Comparison of ENCODE assay signal across 8 cellular contexts in the genomic region with DNA sequence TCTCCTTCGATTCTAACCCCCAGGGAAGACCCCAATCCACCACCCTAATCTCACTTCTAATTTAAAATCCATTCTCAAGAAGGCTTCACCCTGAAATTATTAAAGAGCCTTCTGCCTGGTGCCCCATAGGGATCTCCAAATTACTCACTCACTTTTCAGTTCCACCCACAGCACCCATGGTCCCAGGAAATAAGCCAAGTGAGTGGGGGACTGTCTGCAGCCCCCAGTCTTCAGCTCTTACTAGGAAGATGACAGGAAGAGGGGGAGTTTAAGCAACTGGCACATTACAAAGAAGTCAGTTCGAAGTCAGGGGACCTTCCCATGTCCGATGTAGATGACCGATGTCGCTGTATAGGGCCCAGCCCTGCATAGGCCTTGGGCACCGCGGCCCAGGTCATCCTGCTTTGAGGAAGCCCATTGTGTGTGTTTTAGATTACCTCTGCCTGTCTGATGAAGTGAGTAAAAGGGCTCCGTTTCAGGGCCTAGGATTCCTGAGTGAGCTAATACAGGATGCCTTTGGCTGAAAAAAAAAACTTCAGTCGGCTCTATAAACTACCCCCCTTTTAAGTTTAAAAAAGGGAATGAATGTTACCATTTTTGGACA. TPM values are rescaled to one million over a fixed set of nuclear protein-coding genes. Genes with fewer than 3 reads are reported as not detected.
DNase-seq lines count a peak whose midpoint lies in the region; ATAC-seq and TF ChIP-seq lines count a peak whose summit lies in the region.

No MANE protein-coding gene starts in this region.

- peak; percentile 0 for ATAC-seq in omental fat pad (ENCODE audit: low FRiP score)
- ATAC-seq in HG03378 (IDR thresholded peaks at IDR 0.05; ENCODE audit: unreplicated experiment): no peak
- no peak for ATAC-seq in HG02981 (IDR thresholded peaks at IDR 0.05; ENCODE audit: unreplicated experiment)

- H3K36me3 Mint-ChIP-seq in endothelial cell (ENCODE audit: low read depth, unreplicated experiment): peaks cover 19% of the 10 kb centered on the region

- CTCF ChIA-PET in RWPE1 (lab: Yijun Ruan, JAX): interaction anchor here (0.6 to 1.0 kb wide), 2 partner anchors 33 to 35 kb away, joined by 4 read pairs; no protein-coding TSS in a partner anchor

- no peaks in the 10 kb centered on the region for H3K9me3 Mint-ChIP-seq in endothelial cell (ENCODE audit: unreplicated experiment)

- no peak for TF ChIP-seq CTCF in RWPE1 (conservative IDR thresholded peaks at IDR 0.05; ENCODE audit: low read depth)
- TF ChIP-seq CTCF in endothelial cell (IDR thresholded peaks at IDR 0.05; ENCODE audit: unreplicated experiment): no peak
- no peak for TF ChIP-seq CTCF in omental fat pad (IDR thresholded peaks at IDR 0.05)

- peak overlapping the region; percentile 99 for H3K27ac ChIP-seq in RWPE1

- H3K27me3 Mint-ChIP-seq in endothelial cell (ENCODE audit: unreplicated experiment): peaks cover 26% of the 10 kb centered on the region

- peak overlapping the region; percentile 94 for H3K27ac Mint-ChIP-seq in endothelial cell (ENCODE audit: unreplicated experiment)

- POLR2A ChIA-PET in RWPE1 (lab: Yijun Ruan, JAX; ENCODE audit: low non-redundant PET): no interaction called here

- DNase-seq in COLO668 (lab: John Stamatoyannopoulos, UW; ENCODE audit: unreplicated experiment) (peak; percentile 31), RWPE1 (ENCODE audit: low spot score) (no peak), endothelial cell (ENCODE audit: low spot score) (no peak), omental fat pad (ENCODE audit: low spot score) (no peak), COR-L47 (lab: John Stamatoyannopoulos, UW) (no peak)
- DNase-seq in activated CD4-positive, CD25-positive, alpha-beta regulatory T cell (lab: John Stamatoyannopoulos, UW): no peak

- H3K4me3 Mint-ChIP-seq in endothelial cell (ENCODE audit: unreplicated experiment): peak overlapping the region; percentile 90

- H3K4me1 Mint-ChIP-seq in endothelial cell (ENCODE audit: unreplicated experiment): peaks cover 38% of the 10 kb centered on the region

RNA-seq across cellular contexts. Expression of gene ACTN1, which starts 1.9 kb away (rescaled TPM):
- total RNA-seq in endothelial cell (ENCODE audit: unreplicated experiment): 130 TPM
- 100 to 1,000 TPM; 103 to 254 (median 136) TPM for total RNA-seq in omental fat pad
